In the genomic region with DNA sequence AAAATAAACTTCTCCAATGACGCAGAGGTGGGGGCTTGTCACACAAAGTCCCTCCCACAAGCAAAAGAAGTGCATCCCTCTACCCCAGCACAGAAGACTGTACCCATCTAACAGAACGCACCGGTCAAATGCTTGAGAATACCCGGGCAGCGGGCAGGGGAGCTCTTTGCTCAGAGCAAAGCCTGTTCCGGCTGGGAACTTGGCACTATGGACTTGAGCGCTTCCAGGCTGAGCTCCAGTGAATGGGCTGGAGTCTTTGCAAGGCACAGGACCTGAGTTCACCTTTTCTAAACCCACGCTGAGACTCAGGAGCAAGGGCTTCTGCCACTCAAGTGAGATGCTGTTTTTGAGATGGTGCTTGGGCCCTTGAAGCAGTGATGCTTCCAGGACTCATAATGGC, we compare ENCODE assay signal across 24 cellular contexts. TPM values are rescaled to one million over a fixed set of nuclear protein-coding genes. Genes with fewer than 3 reads are reported as not detected.
DNase-seq lines count a peak whose midpoint lies in the region; ATAC-seq and TF ChIP-seq lines count a peak whose summit lies in the region.
"Had no signal": no experiment of that assay in that cellular context is flagged by ENCODE, and none has a peak within 500 bp of the region (broad histone marks: within the 10 kb centered on the region; RNA-seq: fewer than 3 reads in every experiment).

No MANE protein-coding gene starts in this region.

- peaks cover 75% of the 10 kb centered on the region for H3K27me3 Mint-ChIP-seq in progenitor cell of endocrine pancreas

- H3K4me3 Mint-ChIP-seq in progenitor cell of endocrine pancreas (ENCODE audit: low read depth), result no peak overlapping the region

- H3K27ac ChIP-seq in caudate nucleus (ENCODE audit: low read depth, low read length), result peak overlapping the region; percentile 98
- H3K27ac ChIP-seq in temporal lobe (ENCODE audit: low read depth, low read length), result peak overlapping the region; percentile 97
- H3K27ac ChIP-seq: C4-2B, HL-60 had no signal

- H3K9me3 Mint-ChIP-seq in progenitor cell of endocrine pancreas (ENCODE audit: low read depth), result no peaks in the 10 kb centered on the region

- H3K9me3 ChIP-seq in NT2/D1 (ENCODE audit: insufficient read depth, low read length) (no peaks in the 10 kb centered on the region), iPS-15b (ENCODE audit: control insufficient read depth, insufficient read depth, low read length) (no peaks in the 10 kb centered on the region)
- H3K9me3 ChIP-seq: HAP-1 had no signal

- no peak overlapping the region for H3K27ac Mint-ChIP-seq in progenitor cell of endocrine pancreas

- peaks cover 70% of the 10 kb centered on the region for H3K27me3 ChIP-seq in NT2/D1 (ENCODE audit: insufficient read depth, insufficient read length)
- peaks cover 68% of the 10 kb centered on the region for H3K27me3 ChIP-seq in iPS-15b (ENCODE audit: control insufficient read depth, insufficient read depth, low read length)

- DNase-seq in NT2/D1 (ENCODE audit: low read depth, low spot score) (no peak), caudate nucleus (lab: John Stamatoyannopoulos, UW) (peak in 28 of 61 donors; percentile 15 to 70 (median 39)), SIG-M5 (lab: John Stamatoyannopoulos, UW) (no peak), progenitor cell of endocrine pancreas (ENCODE audit: low spot score, unreplicated experiment) (no peak)
- DNase-seq: ACHN, DND-41, MM.1S, NCI-H1092 treated with DMSO at 0.1 percent for 48 hours, NCI-H146, NCI-H2081, NCI-H774, OCI-M1, SHP77 treated with DMSO at 0.1 percent for 48 hours had no signal

- H3K36me3 ChIP-seq in NT2/D1 (ENCODE audit: insufficient read depth, insufficient read length, low read length), result no peaks in the 10 kb centered on the region
- no peaks in the 10 kb centered on the region for H3K36me3 ChIP-seq in iPS-15b (ENCODE audit: control insufficient read depth, insufficient read depth, low read length)
- H3K36me3 ChIP-seq: HAP-1 had no signal

- no peak for ATAC-seq in GM21717 (IDR thresholded peaks at IDR 0.05; ENCODE audit: unreplicated experiment)
- ATAC-seq: SK-N-SH treated with all-trans-retinoic acid at 6 μM for 48 hours had no signal

- peak overlapping the region; percentile 33 for H3K9ac ChIP-seq in NT2/D1 (ENCODE audit: insufficient read length, low read depth)
- no peak overlapping the region for H3K9ac ChIP-seq in iPS-15b (ENCODE audit: low read depth, low read length)

- H3K4me1 ChIP-seq in NT2/D1 (ENCODE audit: insufficient read depth, insufficient read length), result peaks cover 63% of the 10 kb centered on the region
- H3K4me1 ChIP-seq in iPS-15b (ENCODE audit: control insufficient read depth, insufficient read depth, low read length), result peaks cover 30% of the 10 kb centered on the region
- H3K4me1 ChIP-seq: HAP-1 had no signal

- no peaks in the 10 kb centered on the region for H3K36me3 Mint-ChIP-seq in progenitor cell of endocrine pancreas (ENCODE audit: insufficient read depth)

- no peak for TF ChIP-seq CTCF in progenitor cell of endocrine pancreas (IDR thresholded peaks at IDR 0.05; ENCODE audit: unreplicated experiment)

- H3K4me1 Mint-ChIP-seq in progenitor cell of endocrine pancreas (ENCODE audit: low read depth), result no peaks in the 10 kb centered on the region

- no peak overlapping the region for H3K4me3 ChIP-seq in NT2/D1 (ENCODE audit: insufficient read length, low read depth)
- peak overlapping the region; percentile 48 for H3K4me3 ChIP-seq in iPS-15b (ENCODE audit: low read depth, low read length)
- H3K4me3 ChIP-seq: HAP-1 had no signal

RNA-seq across cellular contexts. Expression of gene RHBG, which starts 20.3 kb away (rescaled TPM):
- total RNA-seq in temporal lobe, result not detected
- total RNA-seq in progenitor cell of endocrine pancreas, result 0.36 and 0.71 TPM in 2 replicates
- total RNA-seq: HT1080, LHCN-M2, NCI-H460, RPMI7951 had no signal

RNA-seq across cellular contexts. Expression of gene TSACC, which starts 51.0 kb away (rescaled TPM):
- total RNA-seq in temporal lobe, result not detected
- 0.65 and 0.95 TPM in 2 replicates for total RNA-seq in progenitor cell of endocrine pancreas
- total RNA-seq: LHCN-M2, RPMI7951 had no signal

RNA-seq across cellular contexts. Expression of gene CCT3, which starts 51.2 kb away (rescaled TPM):
- total RNA-seq in temporal lobe (267 TPM), progenitor cell of endocrine pancreas (260 and 270 TPM in 2 replicates)
